8 cellular contexts compared by ENCODE assay signal in the genomic region with DNA sequence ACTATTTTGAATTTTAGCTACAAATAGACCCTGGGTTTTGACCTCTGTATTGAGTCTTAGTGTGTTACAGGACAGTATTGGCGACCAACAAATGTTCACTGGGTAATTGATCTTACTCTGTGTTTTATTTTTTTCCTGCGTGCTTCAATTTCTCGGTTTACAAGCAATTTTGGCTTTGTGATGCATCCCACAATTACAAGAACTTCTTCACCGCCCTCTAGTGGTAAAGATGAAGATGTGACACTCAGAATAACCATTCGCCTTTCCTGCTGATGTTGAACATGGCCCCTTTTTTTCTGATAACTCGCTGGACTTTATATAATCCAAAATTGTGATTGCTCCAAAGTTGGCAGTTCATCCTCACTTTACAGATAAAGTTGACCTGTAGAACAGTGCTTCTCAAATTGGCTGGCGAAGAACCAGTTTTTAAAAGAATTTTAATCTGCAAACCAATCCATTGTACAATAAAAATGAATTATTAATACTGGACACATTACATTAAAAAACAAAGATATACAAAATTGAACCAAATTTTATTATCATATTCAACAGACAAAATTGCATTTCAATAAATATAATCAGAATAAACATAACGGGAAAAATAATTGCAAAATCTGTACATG. TPM values are rescaled to one million over a fixed set of nuclear protein-coding genes. Genes with fewer than 3 reads are reported as not detected.
DNase-seq lines count a peak whose midpoint lies in the region; ATAC-seq lines count a peak whose summit lies in the region.

No MANE protein-coding gene starts in this region.

- no peak overlapping the region for H2BK15ac ChIP-seq in mesenchymal stem cell (ENCODE audit: low read depth, poor library complexity, severe bottlenecking)

- no peak overlapping the region for H3K27ac ChIP-seq in mesenchymal stem cell (ENCODE audit: low read length, poor library complexity, severe bottlenecking)

- peak; percentile 51 for ATAC-seq in HG03520 (IDR thresholded peaks at IDR 0.05; ENCODE audit: unreplicated experiment)
- no peak for ATAC-seq in GM19397 (IDR thresholded peaks at IDR 0.05; ENCODE audit: unreplicated experiment)

- H3K23ac ChIP-seq in mesenchymal stem cell (ENCODE audit: low read length in 2 of 2) = no peak overlapping the region

- H3K79me1 ChIP-seq in mesenchymal stem cell (replicated peaks; ENCODE audit: low read length, poor library complexity, severe bottlenecking) = no peaks in the 10 kb centered on the region

- H3K4ac ChIP-seq in mesenchymal stem cell (ENCODE audit: low read depth in 1 of 2, low read length in 2 of 2) = no peak overlapping the region

- no peak overlapping the region for H3K14ac ChIP-seq in mesenchymal stem cell (ENCODE audit: low read length in 2 of 2)

- H2AK5ac ChIP-seq in mesenchymal stem cell (ENCODE audit: low read length, severe bottlenecking) = no peak overlapping the region

- no peak overlapping the region for H4K8ac ChIP-seq in mesenchymal stem cell (ENCODE audit: low read length)

- no peaks in the 10 kb centered on the region for H3K36me3 ChIP-seq in mesenchymal stem cell (ENCODE audit: control insufficient read depth in 1 of 2, insufficient read depth in 2 of 2, low read depth in 1 of 2, low read length in 2 of 2)

- H2AFZ ChIP-seq in mesenchymal stem cell (ENCODE audit: low read depth, low read length) = no peak overlapping the region

- H3K4me1 ChIP-seq in mesenchymal stem cell (ENCODE audit: control insufficient read depth, insufficient read depth, low read depth, low read length) = peaks cover 1% of the 10 kb centered on the region

- WGBS in mesenchymal stem cell = 6% methylated on average over 6 of the region's 8 CpGs

- H2BK120ac ChIP-seq in mesenchymal stem cell (ENCODE audit: low read depth, low read length) = no peak overlapping the region

- no peaks in the 10 kb centered on the region for H3K27me3 ChIP-seq in mesenchymal stem cell (ENCODE audit: control insufficient read depth in 1 of 2, insufficient read depth in 1 of 2, low read length in 2 of 2)

- H2BK5ac ChIP-seq in mesenchymal stem cell (ENCODE audit: low read depth, low read length, poor library complexity, severe bottlenecking) = no peak overlapping the region

- H3K4me2 ChIP-seq in mesenchymal stem cell (ENCODE audit: low read length, poor library complexity, severe bottlenecking) = no peak overlapping the region

- no peaks in the 10 kb centered on the region for H3K9me3 ChIP-seq in mesenchymal stem cell (ENCODE audit: control insufficient read depth, low read length)

- H3K4me3 ChIP-seq in mesenchymal stem cell (ENCODE audit: insufficient read depth in 1 of 2, low read depth in 1 of 2, low read length in 2 of 2) = no peak overlapping the region

- H4K91ac ChIP-seq in mesenchymal stem cell (ENCODE audit: low read length) = no peak overlapping the region

- H2BK12ac ChIP-seq in mesenchymal stem cell (ENCODE audit: low read length in 2 of 2) = no peak overlapping the region

- H3K9ac ChIP-seq in mesenchymal stem cell (ENCODE audit: low read length) = peak overlapping the region; percentile 62

- H3K18ac ChIP-seq in mesenchymal stem cell (ENCODE audit: low read depth in 1 of 2, low read length in 2 of 2) = no peak overlapping the region

- peak; percentile 19 for DNase-seq in activated gamma-delta T cell treated with anti-CD3 and anti-CD28 coated beads, Interleukin-2, amount 50 U/mL, for 16 hours (ENCODE audit: low read depth)
- DNase-seq in activated gamma-delta T cell (lab: John Stamatoyannopoulos, UW) (no peak), OCI-M1 (lab: John Stamatoyannopoulos, UW) (peak; percentile 80), dermis blood vessel endothelial cell (peak; percentile 80), mesenchymal stem cell (peak; percentile 70)
- no peak for DNase-seq in stimulated activated CD4-positive, alpha-beta T cell treated with anti-CD3 and anti-CD28 coated beads, Interleukin-2, amount 100 ng/mL, for 24 hours

RNA-seq across cellular contexts. Expression of a gene that starts 20.2 kb away (rescaled TPM):
- total RNA-seq in dermis blood vessel endothelial cell = 29.6 and 47.3 TPM in 2 replicates
- polyA plus RNA-seq in mesenchymal stem cell (2013, experiment 1 of 2) = 19.1 TPM
- polyA plus RNA-seq in mesenchymal stem cell (2013, experiment 2 of 2) = 19.0 TPM

RNA-seq across cellular contexts. Expression of a gene that starts 49.5 kb away (rescaled TPM):
- total RNA-seq in dermis blood vessel endothelial cell = 20.9 and 31.3 TPM in 2 replicates
- polyA plus RNA-seq in mesenchymal stem cell (2013, experiment 1 of 2) = 4.4 TPM
- polyA plus RNA-seq in mesenchymal stem cell (2013, experiment 2 of 2) = 4.4 TPM

Comparison
In these comparisons a context has a peak if more than half of its experiments do, and no peak if none do; other contexts are left out.
1. DNase-seq: peak in activated gamma-delta T cell treated with anti-CD3 and anti-CD28 coated beads, Interleukin-2, amount 50 U/mL, for 16 hours (single experiment), OCI-M1 (single experiment), dermis blood vessel endothelial cell (single experiment) and mesenchymal stem cell (single experiment); none in activated gamma-delta T cell (single experiment) and stimulated activated CD4-positive, alpha-beta T cell treated with anti-CD3 and anti-CD28 coated beads, Interleukin-2, amount 100 ng/mL, for 24 hours (0 of 2).